Comparison of ENCODE assay signal across 8 cellular contexts in genomic region chr2:219057709-219058540, GRCh38. TPM values are rescaled to one million over a fixed set of nuclear protein-coding genes. Genes with fewer than 3 reads are reported as not detected.
DNase-seq lines count a peak whose midpoint lies in the region; ATAC-seq and TF ChIP-seq lines count a peak whose summit lies in the region.

No MANE protein-coding gene starts in this region.

- peaks cover 0 to 3% (median 0%) of the 10 kb centered on the region in 4 donors for H3K27me3 ChIP-seq in liver (ENCODE audit: control insufficient read depth in 4 of 4, insufficient read depth in 4 of 4, low read length in 3 of 4)

- intact Hi-C loops in activated CD4-positive, alpha-beta T cell treated with anti-CD3 and anti-CD28 coated beads for 36 hours (cut with DNase I, micrococcal nuclease), result loop anchor here (1.0 to 5.0 kb wide), 9 partner anchors 29 to 295 kb away; no protein-coding TSS in a partner anchor

- peaks cover 56% of the 10 kb centered on the region for H3K27me3 Mint-ChIP-seq in activated CD4-positive, alpha-beta T cell treated with anti-CD3 and anti-CD28 coated beads for 36 hours

- H3K4me1 Mint-ChIP-seq in activated CD4-positive, alpha-beta T cell treated with anti-CD3 and anti-CD28 coated beads for 36 hours, result peaks cover 19% of the 10 kb centered on the region

- no peaks in the 10 kb centered on the region for H3K9me3 Mint-ChIP-seq in activated CD4-positive, alpha-beta T cell treated with anti-CD3 and anti-CD28 coated beads for 36 hours (ENCODE audit: low read depth)

- H3K4me1 ChIP-seq in liver (ENCODE audit: control insufficient read depth in 4 of 4, insufficient read depth in 4 of 4, low read length in 3 of 4), result peaks cover 12 to 40% (median 29%) of the 10 kb centered on the region in 4 donors

- DNase-seq in DMS 273 (lab: John Stamatoyannopoulos, UW; ENCODE audit: unreplicated experiment), result peak; percentile 90
- DNase-seq in DMS 273 treated with DMSO at 0.1 percent for 48 hours (lab: John Stamatoyannopoulos, UW), result no peak
- DNase-seq in NCI-H2196 (lab: John Stamatoyannopoulos, UW; ENCODE audit: unreplicated experiment), result peak; percentile 80
- peak; percentile 90 for DNase-seq in activated CD4-positive, alpha-beta T cell treated with anti-CD3 and anti-CD28 coated beads for 36 hours
- peak; percentile 72 for DNase-seq in choroid plexus epithelial cell (ENCODE audit: low read depth)
- DNase-seq in stimulated activated CD4-positive, alpha-beta T cell treated with anti-CD3 and anti-CD28 coated beads, Interleukin-4, amount 100 ng/mL, for 4 hours, result peak; percentile 72 to 75

- peaks cover 0 to 6% (median 0%) of the 10 kb centered on the region in 4 donors for H3K36me3 ChIP-seq in liver (ENCODE audit: control insufficient read depth in 4 of 4, insufficient read depth in 3 of 4, low read depth in 1 of 4, low read length in 3 of 4)

- TF ChIP-seq CTCF in choroid plexus epithelial cell (conservative IDR thresholded peaks at IDR 0.05; ENCODE audit: low read depth, low read length), result peak; percentile 83
- TF ChIP-seq CTCF in liver (IDR thresholded peaks at IDR 0.05; ENCODE audit: low read depth, low read length, missing input control), result peak; percentile 98

- WGBS in liver, result 19% methylated on average over 52 of the region's 52 CpGs

- H3K9me3 ChIP-seq in liver (ENCODE audit: control insufficient read depth in 4 of 4, low read length in 3 of 4), result no peaks in the 10 kb centered on the region

- H3K27ac ChIP-seq in liver (ENCODE audit: low read depth in 1 of 2, low read length in 2 of 2), result no peak overlapping the region

- H3K4me3 ChIP-seq in choroid plexus epithelial cell (ENCODE audit: low read depth, low read length), result no peak overlapping the region
- peak overlapping the region in 2 of 3 donors; percentile 26 to 30 for H3K4me3 ChIP-seq in liver (ENCODE audit: low read depth in 1 of 3, low read length in 3 of 3)

- POLR2A ChIA-PET in activated CD4-positive, alpha-beta T cell treated with anti-CD3 and anti-CD28 coated beads for 36 hours (lab: Charles Lee), result no interaction called here

- no peak overlapping the region for H3K27ac Mint-ChIP-seq in activated CD4-positive, alpha-beta T cell treated with anti-CD3 and anti-CD28 coated beads for 36 hours

- CTCF ChIA-PET in activated CD4-positive, alpha-beta T cell treated with anti-CD3 and anti-CD28 coated beads for 36 hours (lab: Charles Lee), result interaction anchor here (0.7 to 8.9 kb wide), 25 partner anchors 10 to 997 kb away, joined by 3 to 125 read pairs (median 5); partner anchors contain the start of gene CFAP65

- no peaks in the 10 kb centered on the region for H3K36me3 Mint-ChIP-seq in activated CD4-positive, alpha-beta T cell treated with anti-CD3 and anti-CD28 coated beads for 36 hours (ENCODE audit: low read depth)

- no peak overlapping the region for H3K4me3 Mint-ChIP-seq in activated CD4-positive, alpha-beta T cell treated with anti-CD3 and anti-CD28 coated beads for 36 hours

- no peak overlapping the region for H3K9ac ChIP-seq in liver (ENCODE audit: low read depth in 1 of 2, low read length in 2 of 2)

- TF ChIP-seq RAD21 in liver (IDR thresholded peaks at IDR 0.05), result peak; percentile 95 to 98

- peak; percentile 90 for ATAC-seq in HG03039 (IDR thresholded peaks at IDR 0.05; ENCODE audit: unreplicated experiment)
- ATAC-seq in activated CD4-positive, alpha-beta T cell treated with anti-CD3 and anti-CD28 coated beads for 36 hours, result peak; percentile 97

TF ChIP-seq in liver, 16 proteins besides CTCF, POLR2A, EP300 and RAD21:
- no peak for TF ChIP-seq JUND (IDR thresholded peaks at IDR 0.05)
- no peak for TF ChIP-seq GABPA (IDR thresholded peaks at IDR 0.05 in 1 of 2, conservative IDR thresholded peaks at IDR 0.05 in 1 of 2)
- TF ChIP-seq YY1 (IDR thresholded peaks at IDR 0.05), result no peak
- TF ChIP-seq FOXA1 (IDR thresholded peaks at IDR 0.05), result no peak
- no peak for TF ChIP-seq REST (IDR thresholded peaks at IDR 0.05)
- no peak for TF ChIP-seq NR2F2 (IDR thresholded peaks at IDR 0.05)
- TF ChIP-seq ZBTB33 (IDR thresholded peaks at IDR 0.05), result no peak
- no peak for TF ChIP-seq HNF4G (IDR thresholded peaks at IDR 0.05)
- TF ChIP-seq FOXA2 (IDR thresholded peaks at IDR 0.05), result no peak
- TF ChIP-seq EGR1 (IDR thresholded peaks at IDR 0.05; ENCODE audit: low read depth in 2 of 2), result no peak
- TF ChIP-seq RXRA (IDR thresholded peaks at IDR 0.05), result no peak
- TF ChIP-seq MAX (IDR thresholded peaks at IDR 0.05), result no peak
- TF ChIP-seq ATF3 (IDR thresholded peaks at IDR 0.05), result no peak
- TF ChIP-seq HNF4A (conservative IDR thresholded peaks at IDR 0.05), result no peak
- no peak for TF ChIP-seq SP1 (IDR thresholded peaks at IDR 0.05)
- TF ChIP-seq TAF1 (conservative IDR thresholded peaks at IDR 0.05), result no peak

RNA-seq across cellular contexts. Expression of gene IHH, which starts 2.8 kb away (rescaled TPM):
- under 1 TPM in 1 of 2 experiments, not detected in 1; 0.12 TPM for total RNA-seq in activated CD4-positive, alpha-beta T cell treated with anti-CD3 and anti-CD28 coated beads for 36 hours
- total RNA-seq in liver, result 1 to 10 TPM in 1 of 2 donors, under 1 TPM in 1; 0.75 to 2.4 TPM
- under 1 TPM; 0.51 to 0.82 TPM for polyA plus RNA-seq in liver

RNA-seq across cellular contexts. Expression of gene CFAP65, which starts 16.6 kb away (rescaled TPM):
- total RNA-seq in activated CD4-positive, alpha-beta T cell treated with anti-CD3 and anti-CD28 coated beads for 36 hours, result not detected
- not detected for total RNA-seq in liver
- not detected for polyA plus RNA-seq in liver
